ENCODE assay signal across 2 cellular contexts in genomic region chr1:179083031-179083345, GRCh38.
TF ChIP-seq lines count a peak whose summit lies in the region.

No MANE protein-coding gene starts in this region.

TF ChIP-seq in A549, 52 proteins besides CTCF, POLR2A, EP300 and RAD21 (continued from another document):
- TF ChIP-seq ZFP36 (IDR thresholded peaks at IDR 0.05; ENCODE audit: borderline replicate concordance, partially characterized antibody): no peak
- TF ChIP-seq KDM1A (IDR thresholded peaks at IDR 0.05; ENCODE audit: low read depth): no peak
- no peak for TF ChIP-seq HMGXB4 (CRISPR knock-in tag; IDR thresholded peaks at IDR 0.05; ENCODE audit: borderline replicate concordance)
- TF ChIP-seq NPAS2 (CRISPR knock-in tag; IDR thresholded peaks at IDR 0.05; ENCODE audit: borderline replicate concordance): no peak
- TF ChIP-seq MAX (IDR thresholded peaks at IDR 0.05): no peak
- no peak for TF ChIP-seq BCL3 (IDR thresholded peaks at IDR 0.05)
- TF ChIP-seq TP53 (CRISPR knock-in tag; IDR thresholded peaks at IDR 0.05): no peak
- no peak for TF ChIP-seq CBX2 (IDR thresholded peaks at IDR 0.05; ENCODE audit: borderline replicate concordance, low read depth)
- TF ChIP-seq SMC3 (IDR thresholded peaks at IDR 0.05): no peak
- TF ChIP-seq USF2 (IDR thresholded peaks at IDR 0.05): no peak
- TF ChIP-seq CEBPB (IDR thresholded peaks at IDR 0.05): no peak
- TF ChIP-seq MAZ (IDR thresholded peaks at IDR 0.05; ENCODE audit: borderline replicate concordance, low read depth, low read length): no peak
- TF ChIP-seq NFE2L2 (conservative IDR thresholded peaks at IDR 0.05; ENCODE audit: low read length): no peak
- no peak for TF ChIP-seq SREBF2 (IDR thresholded peaks at IDR 0.05)

TF ChIP-seq in GM23338, 12 proteins besides CTCF, POLR2A, EP300 and RAD21 (continued from another document):
- TF ChIP-seq REST (IDR thresholded peaks at IDR 0.05; ENCODE audit: unreplicated experiment): no peak
- no peak for TF ChIP-seq POLR2AphosphoS5 (IDR thresholded peaks at IDR 0.05; ENCODE audit: low read depth)
- no peak for TF ChIP-seq NANOG (IDR thresholded peaks at IDR 0.05; ENCODE audit: borderline replicate concordance)
- no peak for TF ChIP-seq EZH2phosphoT487 (IDR thresholded peaks at IDR 0.05; ENCODE audit: unreplicated experiment)
- no peak for TF ChIP-seq STAT1 (IDR thresholded peaks at IDR 0.05; ENCODE audit: unreplicated experiment)
- no peak for TF ChIP-seq CREB1 (CRISPR knock-in tag; IDR thresholded peaks at IDR 0.05; ENCODE audit: low read depth)
- no peak for TF ChIP-seq ZNF331 (CRISPR knock-in tag; IDR thresholded peaks at IDR 0.05; ENCODE audit: low read depth)
